ENCODE assay signal across 1 cellular context in the genomic region with DNA sequence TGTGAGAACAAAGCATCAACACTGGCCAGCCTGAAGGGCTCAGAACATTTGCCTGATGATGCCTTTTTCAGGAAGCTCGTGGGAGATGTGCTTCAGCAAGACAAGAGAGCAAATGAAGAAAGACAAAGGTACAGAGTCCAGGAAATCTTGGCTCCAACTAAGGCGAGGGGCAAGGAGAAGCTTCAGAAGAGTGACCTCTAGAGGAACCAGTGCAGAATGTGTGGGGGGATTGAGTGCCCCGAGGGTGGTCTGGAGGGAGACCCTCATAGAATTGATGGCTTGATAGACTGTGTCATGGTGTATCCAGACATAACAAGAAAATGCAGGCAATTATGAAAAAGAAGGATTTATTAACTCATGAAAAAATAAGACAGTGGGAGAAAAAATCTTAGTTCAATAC.
TF ChIP-seq lines count a peak whose summit lies in the region.

No MANE protein-coding gene starts in this region.

TF ChIP-seq in GM23338, 12 proteins besides CTCF, POLR2A, EP300 and RAD21 (continued from another document):
- TF ChIP-seq ETS1 (IDR thresholded peaks at IDR 0.05) (no peak), CREB1 (CRISPR knock-in tag; IDR thresholded peaks at IDR 0.05; ENCODE audit: low read depth) (no peak), POLR2AphosphoS5 (IDR thresholded peaks at IDR 0.05; ENCODE audit: low read depth) (no peak), EZH2 (IDR thresholded peaks at IDR 0.05; ENCODE audit: low read depth, unreplicated experiment) (no peak)
